11 cellular contexts compared by ENCODE assay signal in genomic region chr16:81652798-81653505, GRCh38.
DNase-seq lines count a peak whose midpoint lies in the region; ATAC-seq and TF ChIP-seq lines count a peak whose summit lies in the region.
"Had no signal": no experiment of that assay in that cellular context is flagged by ENCODE, and none has a peak within 500 bp of the region (broad histone marks: within the 10 kb centered on the region; RNA-seq: fewer than 3 reads in every experiment).

No MANE protein-coding gene starts in this region.

- no peak overlapping the region for H3K4me2 ChIP-seq in hepatocyte

- peak overlapping the region; percentile 61 to 69 for H3K9ac ChIP-seq in duodenal mucosa (ENCODE audit: low read depth in 1 of 2, low read length in 2 of 2)

- H3K9me3 Mint-ChIP-seq in activated CD4-positive, alpha-beta T cell treated with anti-CD3 and anti-CD28 coated beads, Interleukin-2, amount 10 ng/mL, durations not matched to agents 24 days and 14 days, result no peaks in the 10 kb centered on the region
- H3K9me3 Mint-ChIP-seq: dendritic cell treated with granulocyte-macrophage colony-stimulating factor and Interleukin-4, amounts not matched to agents 40 ng/mL and 50 ng/mL, for 4 days had no signal

- H3K9me3 ChIP-seq in duodenal mucosa (ENCODE audit: control insufficient read depth in 1 of 2, low read length in 2 of 2) (no peaks in the 10 kb centered on the region), heart left ventricle (no peaks in the 10 kb centered on the region), hepatocyte (ENCODE audit: low read depth) (no peaks in the 10 kb centered on the region)

- no peak for TF ChIP-seq CTCF in heart left ventricle (IDR thresholded peaks at IDR 0.05)
- TF ChIP-seq CTCF in hepatocyte (IDR thresholded peaks at IDR 0.05; ENCODE audit: poor library complexity), result no peak

- intact Hi-C loops in heart left ventricle (cut with DNase I), result no loop called here
- intact Hi-C loops in activated CD4-positive, alpha-beta T cell treated with anti-CD3 and anti-CD28 coated beads, Interleukin-2, amount 10 ng/mL, durations not matched to agents 24 days and 14 days (cut with micrococcal nuclease), result no loop called here

- no peak overlapping the region for H3K27ac Mint-ChIP-seq in activated CD4-positive, alpha-beta T cell treated with anti-CD3 and anti-CD28 coated beads, Interleukin-2, amount 10 ng/mL, durations not matched to agents 24 days and 14 days
- H3K27ac Mint-ChIP-seq: dendritic cell treated with granulocyte-macrophage colony-stimulating factor and Interleukin-4, amounts not matched to agents 40 ng/mL and 50 ng/mL, for 4 days had no signal

- no peaks in the 10 kb centered on the region for H4K20me1 ChIP-seq in hepatocyte (ENCODE audit: insufficient read depth, poor library complexity, severe bottlenecking)

- no peaks in the 10 kb centered on the region for H3K27me3 Mint-ChIP-seq in activated CD4-positive, alpha-beta T cell treated with anti-CD3 and anti-CD28 coated beads, Interleukin-2, amount 10 ng/mL, durations not matched to agents 24 days and 14 days
- H3K27me3 Mint-ChIP-seq: dendritic cell treated with granulocyte-macrophage colony-stimulating factor and Interleukin-4, amounts not matched to agents 40 ng/mL and 50 ng/mL, for 4 days had no signal

- no peak overlapping the region for H3K4me3 Mint-ChIP-seq in activated CD4-positive, alpha-beta T cell treated with anti-CD3 and anti-CD28 coated beads, Interleukin-2, amount 10 ng/mL, durations not matched to agents 24 days and 14 days
- H3K4me3 Mint-ChIP-seq: dendritic cell treated with granulocyte-macrophage colony-stimulating factor and Interleukin-4, amounts not matched to agents 40 ng/mL and 50 ng/mL, for 4 days had no signal

- no peaks in the 10 kb centered on the region for H3K9me2 ChIP-seq in hepatocyte (replicated peaks; ENCODE audit: insufficient read depth)

- H3K4me1 ChIP-seq in duodenal mucosa (ENCODE audit: control insufficient read depth in 1 of 2, insufficient read depth in 2 of 2, low read length in 2 of 2) (peaks cover 10 to 22% of the 10 kb centered on the region in 2 donors), heart left ventricle (peaks cover 0 to 17% (median 0%) of the 10 kb centered on the region in 12 donors), hepatocyte (ENCODE audit: insufficient read depth) (peaks cover 24% of the 10 kb centered on the region)

- peaks cover 23% of the 10 kb centered on the region for H3K79me2 ChIP-seq in hepatocyte

- peak; percentile 97 for DNase-seq in DMS 273 (lab: John Stamatoyannopoulos, UW; ENCODE audit: unreplicated experiment)
- peak; percentile 67 for DNase-seq in NCI-H2029 (lab: John Stamatoyannopoulos, UW)
- no peak for DNase-seq in iPS-NIHi7 (ENCODE audit: extremely low spot score)
- no peak for DNase-seq in heart left ventricle
- DNase-seq in hepatocyte (ENCODE audit: low spot score), result no peak
- no peak for DNase-seq in activated CD4-positive, alpha-beta T cell treated with anti-CD3 and anti-CD28 coated beads, Interleukin-2, amount 10 ng/mL, durations not matched to agents 24 days and 14 days
- DNase-seq: stimulated activated naive CD8-positive, alpha-beta T cell treated with anti-CD3 and anti-CD28 coated beads, Interleukin-15, Interleukin-2, amounts not matched to agents 100 U/mL and 50 U/mL, for 24 hours had no signal

- ATAC-seq in GM21390 (IDR thresholded peaks at IDR 0.05; ENCODE audit: unreplicated experiment) (peak; percentile 58), heart left ventricle (no peak)
- ATAC-seq: Panc1; stimulated activated naive CD8-positive, alpha-beta T cell treated with anti-CD3 and anti-CD28 coated beads, Interleukin-15, Interleukin-2, amounts not matched to agents 100 U/mL and 50 U/mL, for 24 hours had no signal

- peaks cover 24% of the 10 kb centered on the region for H3K4me1 Mint-ChIP-seq in activated CD4-positive, alpha-beta T cell treated with anti-CD3 and anti-CD28 coated beads, Interleukin-2, amount 10 ng/mL, durations not matched to agents 24 days and 14 days

- TF ChIP-seq POLR2A in heart left ventricle (IDR thresholded peaks at IDR 0.05), result no peak

- WGBS in heart left ventricle, 4 donors, result 94 to 97% (median 95%) methylated on average over 21 of the region's 21 CpGs
- WGBS in hepatocyte (ENCODE audit: low lambda C conversion rate, missing lambda C conversion rate), result 91% methylated on average over 21 of the region's 21 CpGs

- H3K4me3 ChIP-seq in duodenal mucosa (ENCODE audit: low read depth in 1 of 2, low read length in 2 of 2) (peak overlapping the region; percentile 32 to 53), heart left ventricle (no peak overlapping the region), hepatocyte (no peak overlapping the region)

- no peak overlapping the region for H2AFZ ChIP-seq in hepatocyte

- H3K27ac ChIP-seq in duodenal mucosa (ENCODE audit: low read depth, low read length) (peak overlapping the region; percentile 37), heart left ventricle (peak overlapping the region in 1 of 12 donors; percentile 76), hepatocyte (no peak overlapping the region)

- no peaks in the 10 kb centered on the region for H3K27me3 ChIP-seq in duodenal mucosa (ENCODE audit: control insufficient read depth in 1 of 2, insufficient read depth in 2 of 2, low read length in 2 of 2)
- H3K27me3 ChIP-seq in heart left ventricle, result no peaks in the 10 kb centered on the region
- no peaks in the 10 kb centered on the region for H3K27me3 ChIP-seq in hepatocyte

- H3K36me3 ChIP-seq in duodenal mucosa (ENCODE audit: control insufficient read depth in 1 of 2, insufficient read depth in 2 of 2, low read length in 2 of 2) (peaks cover 17 to 56% of the 10 kb centered on the region in 2 donors), heart left ventricle (peaks cover 0 to 63% (median 5%) of the 10 kb centered on the region in 9 donors), hepatocyte (replicated peaks; ENCODE audit: insufficient read depth, low read depth) (no peaks in the 10 kb centered on the region)

- peaks cover 9% of the 10 kb centered on the region for H3K36me3 Mint-ChIP-seq in activated CD4-positive, alpha-beta T cell treated with anti-CD3 and anti-CD28 coated beads, Interleukin-2, amount 10 ng/mL, durations not matched to agents 24 days and 14 days (ENCODE audit: low read depth)

Comparison
In these comparisons a context has a peak if more than half of its experiments do, and no peak if none do; other contexts are left out.
1. DNase-seq: peak in DMS 273 (single experiment) and NCI-H2029 (single experiment); none in iPS-NIHi7 (single experiment), heart left ventricle (0 of 5), hepatocyte (single experiment) and activated CD4-positive, alpha-beta T cell treated with anti-CD3 and anti-CD28 coated beads, Interleukin-2, amount 10 ng/mL, durations not matched to agents 24 days and 14 days (single experiment).
2. H3K4me3 ChIP-seq: peak in duodenal mucosa (2 of 2); none in heart left ventricle (0 of 12) and hepatocyte (single experiment).